11 cellular contexts compared by ENCODE assay signal in the genomic region with DNA sequence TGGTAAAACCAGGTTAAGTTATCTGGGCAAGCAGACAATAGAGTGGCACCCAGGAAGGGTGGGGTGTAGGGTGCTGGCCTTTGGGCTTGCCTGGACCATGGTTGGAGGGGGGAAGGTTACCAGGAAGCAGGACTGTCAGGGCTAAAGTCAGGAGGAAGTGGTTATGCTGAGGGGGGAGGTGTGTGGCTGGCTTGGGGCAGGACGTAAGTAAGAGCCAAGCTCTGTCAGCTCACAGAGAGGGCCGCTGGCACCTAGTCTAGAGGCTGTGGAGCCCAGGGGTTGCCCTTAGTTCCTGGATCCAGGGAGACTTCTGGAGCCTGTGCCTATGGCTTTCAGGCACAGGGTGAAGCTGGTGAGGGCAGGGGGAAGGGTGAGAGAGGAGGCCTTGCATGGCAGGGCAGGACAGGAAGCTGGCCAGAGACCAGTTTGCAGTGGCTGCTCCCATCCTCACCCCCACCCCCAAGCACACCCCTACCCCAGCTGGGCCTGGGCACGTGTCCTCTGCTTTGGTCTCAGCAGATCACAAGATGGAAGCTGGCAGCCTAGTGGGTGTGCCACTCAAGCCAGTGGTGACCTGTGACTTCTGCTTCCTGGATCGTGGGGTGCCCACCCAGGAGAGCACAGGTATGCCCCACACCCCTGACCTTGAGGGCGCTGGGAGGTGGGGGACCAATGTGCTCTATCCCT. TPM values are rescaled to one million over a fixed set of nuclear protein-coding genes. Genes with fewer than 3 reads are reported as not detected.
DNase-seq lines count a peak whose midpoint lies in the region; ATAC-seq and TF ChIP-seq lines count a peak whose summit lies in the region.
"Had no signal": no experiment of that assay in that cellular context is flagged by ENCODE, and none has a peak within 500 bp of the region (broad histone marks: within the 10 kb centered on the region; RNA-seq: fewer than 3 reads in every experiment).

No MANE protein-coding gene starts in this region.

- peaks cover 0 to 17% of the 10 kb centered on the region in 2 donors for H3K36me3 Mint-ChIP-seq in activated naive CD4-positive, alpha-beta T cell treated with anti-CD3 and anti-CD28 coated beads, Interleukin-2, amount 50 U/mL, for 72 hours
- H3K36me3 Mint-ChIP-seq in activated T-helper 1 cell treated with anti-CD3 and anti-CD28 coated beads, Interleukin-12 subunit alpha, Interleukin-12 subunit beta, Interleukin-2, Interleukin-4 antibody, amounts not matched to agents 30 ng/mL and 10 ng/mL and 1 ng/mL, durations not matched to agents 14 hours and 24 hours and 36 hours (ENCODE audit: low read depth), result peaks cover 3% of the 10 kb centered on the region
- H3K36me3 Mint-ChIP-seq in Caco-2 (ENCODE audit: insufficient read depth, unreplicated experiment), result no peaks in the 10 kb centered on the region

- ATAC-seq in activated naive CD4-positive, alpha-beta T cell treated with anti-CD3 and anti-CD28 coated beads, Interleukin-2, amount 50 U/mL, for 72 hours, result peak in 1 of 2 donors; percentile 37
- ATAC-seq in HG03521 (IDR thresholded peaks at IDR 0.05; ENCODE audit: unreplicated experiment), result peak; percentile 63
- ATAC-seq in upper lobe of right lung, result peak; percentile 64
- ATAC-seq: gastrocnemius medialis had no signal

- no peak overlapping the region for H3K27ac ChIP-seq in upper lobe of right lung
- H3K27ac ChIP-seq: gastrocnemius medialis, KMS-11, SK-N-MC had no signal

- H3K4me3 Mint-ChIP-seq in activated T-helper 1 cell treated with anti-CD3 and anti-CD28 coated beads, Interleukin-12 subunit alpha, Interleukin-12 subunit beta, Interleukin-2, Interleukin-4 antibody, amounts not matched to agents 30 ng/mL and 10 ng/mL and 1 ng/mL, durations not matched to agents 14 hours and 24 hours and 36 hours, result peak overlapping the region; percentile 12
- H3K4me3 Mint-ChIP-seq in Caco-2 (ENCODE audit: unreplicated experiment), result no peak overlapping the region

- H3K27me3 ChIP-seq in upper lobe of right lung, result no peaks in the 10 kb centered on the region
- no peaks in the 10 kb centered on the region; the same call in 1 of the 2 replicates for H3K27me3 ChIP-seq in Caco-2 (replicated peaks; ENCODE audit: control insufficient read depth, insufficient read depth, low read length)
- H3K27me3 ChIP-seq: gastrocnemius medialis had no signal

- no peak for TF ChIP-seq CTCF in upper lobe of right lung (IDR thresholded peaks at IDR 0.05)
- no peak for TF ChIP-seq CTCF in Caco-2 (IDR thresholded peaks at IDR 0.05; ENCODE audit: insufficient read depth in 1 of 2, low read depth in 1 of 2, low read length in 1 of 2, severe bottlenecking in 1 of 2, unreplicated experiment in 1 of 2)

- peak overlapping the region; percentile 75 to 79 for H3K27ac Mint-ChIP-seq in activated naive CD4-positive, alpha-beta T cell treated with anti-CD3 and anti-CD28 coated beads, Interleukin-2, amount 50 U/mL, for 72 hours
- peak overlapping the region; percentile 70 for H3K27ac Mint-ChIP-seq in activated T-helper 1 cell treated with anti-CD3 and anti-CD28 coated beads, Interleukin-12 subunit alpha, Interleukin-12 subunit beta, Interleukin-2, Interleukin-4 antibody, amounts not matched to agents 30 ng/mL and 10 ng/mL and 1 ng/mL, durations not matched to agents 14 hours and 24 hours and 36 hours
- H3K27ac Mint-ChIP-seq in Caco-2 (ENCODE audit: unreplicated experiment), result no peak overlapping the region

- H3K27me3 Mint-ChIP-seq in activated T-helper 1 cell treated with anti-CD3 and anti-CD28 coated beads, Interleukin-12 subunit alpha, Interleukin-12 subunit beta, Interleukin-2, Interleukin-4 antibody, amounts not matched to agents 30 ng/mL and 10 ng/mL and 1 ng/mL, durations not matched to agents 14 hours and 24 hours and 36 hours (ENCODE audit: insufficient read depth), result peaks cover 10% of the 10 kb centered on the region
- H3K27me3 Mint-ChIP-seq in Caco-2 (ENCODE audit: insufficient read depth, unreplicated experiment), result peaks cover 3% of the 10 kb centered on the region

- DNase-seq in activated naive CD4-positive, alpha-beta T cell treated with anti-CD3 and anti-CD28 coated beads, Interleukin-2, amount 50 U/mL, for 72 hours (ENCODE audit: low spot score in 2 of 2), result no peak
- DNase-seq in activated naive CD4-positive, alpha-beta T cell treated with Interleukin-2 at 50 U/mL for 16 hours, result no peak
- DNase-seq in activated T-helper 1 cell treated with anti-CD3 and anti-CD28 coated beads, Interleukin-12 subunit alpha, Interleukin-12 subunit beta, Interleukin-2, Interleukin-4 antibody, amounts not matched to agents 30 ng/mL and 10 ng/mL and 1 ng/mL, durations not matched to agents 14 hours and 24 hours and 36 hours (ENCODE audit: low spot score), result no peak
- DNase-seq in upper lobe of right lung (no peak), Caco-2 (no peak), foreskin melanocyte (no peak), NCI-H1694 treated with DMSO at 0.1 percent for 48 hours (lab: John Stamatoyannopoulos, UW) (no peak)
- DNase-seq: gastrocnemius medialis had no signal

- H3K9me3 Mint-ChIP-seq in activated naive CD4-positive, alpha-beta T cell treated with anti-CD3 and anti-CD28 coated beads, Interleukin-2, amount 50 U/mL, for 72 hours, result peaks cover 5 to 14% of the 10 kb centered on the region in 2 donors
- peaks cover 16% of the 10 kb centered on the region for H3K9me3 Mint-ChIP-seq in activated T-helper 1 cell treated with anti-CD3 and anti-CD28 coated beads, Interleukin-12 subunit alpha, Interleukin-12 subunit beta, Interleukin-2, Interleukin-4 antibody, amounts not matched to agents 30 ng/mL and 10 ng/mL and 1 ng/mL, durations not matched to agents 14 hours and 24 hours and 36 hours
- H3K9me3 Mint-ChIP-seq in Caco-2 (ENCODE audit: unreplicated experiment), result peaks cover 20% of the 10 kb centered on the region

- H3K9me3 ChIP-seq in upper lobe of right lung, result peaks cover 6% of the 10 kb centered on the region
- H3K9me3 ChIP-seq in Caco-2, result peaks cover 12% of the 10 kb centered on the region
- H3K9me3 ChIP-seq: gastrocnemius medialis had no signal

- intact Hi-C loops in activated T-helper 1 cell treated with anti-CD3 and anti-CD28 coated beads, Interleukin-12 subunit alpha, Interleukin-12 subunit beta, Interleukin-2, Interleukin-4 antibody, amounts not matched to agents 30 ng/mL and 10 ng/mL and 1 ng/mL, durations not matched to agents 14 hours and 24 hours and 36 hours (cut with micrococcal nuclease), result no loop called here
- intact Hi-C loops in upper lobe of right lung (cut with DNase I) (no loop called here), Caco-2 (cut with micrococcal nuclease; ENCODE audit: unreplicated experiment) (no loop called here)

- POLR2A ChIA-PET in Caco-2 (lab: Charles Lee), result no interaction called here

- no TSS peak for BruUV-seq in Caco-2 (replicated peaks; lab: Mats Ljungman, UMichigan)

- H3K4me1 ChIP-seq in upper lobe of right lung (no peaks in the 10 kb centered on the region), Caco-2 (no peaks in the 10 kb centered on the region)
- H3K4me1 ChIP-seq: gastrocnemius medialis had no signal

- CTCF ChIA-PET in Caco-2 (lab: Charles Lee), result no interaction called here

- no peaks in the 10 kb centered on the region for H3K36me3 ChIP-seq in upper lobe of right lung
- no peaks in the 10 kb centered on the region for H3K36me3 ChIP-seq in Caco-2 (ENCODE audit: control insufficient read depth, insufficient read depth, low read length)
- H3K36me3 ChIP-seq: gastrocnemius medialis had no signal

- no peak overlapping the region for H3K4me3 ChIP-seq in upper lobe of right lung
- no peak overlapping the region for H3K4me3 ChIP-seq in Caco-2 (ENCODE audit: low read depth, low read length)
- H3K4me3 ChIP-seq: gastrocnemius medialis, SK-N-MC had no signal

- H3K4me1 Mint-ChIP-seq in activated T-helper 1 cell treated with anti-CD3 and anti-CD28 coated beads, Interleukin-12 subunit alpha, Interleukin-12 subunit beta, Interleukin-2, Interleukin-4 antibody, amounts not matched to agents 30 ng/mL and 10 ng/mL and 1 ng/mL, durations not matched to agents 14 hours and 24 hours and 36 hours (ENCODE audit: low read depth), result peaks cover 13% of the 10 kb centered on the region
- H3K4me1 Mint-ChIP-seq in Caco-2 (ENCODE audit: low read depth, unreplicated experiment), result no peaks in the 10 kb centered on the region

RNA-seq across cellular contexts. Expression of a gene that starts 20.5 kb away (rescaled TPM):
- total RNA-seq in activated naive CD4-positive, alpha-beta T cell treated with anti-CD3 and anti-CD28 coated beads, Interleukin-2, amount 50 U/mL, for 72 hours, result 10 to 100 TPM; 18.5 to 30.1 TPM
- 21.7 and 21.8 TPM in 2 replicates for total RNA-seq in activated T-helper 1 cell treated with anti-CD3 and anti-CD28 coated beads, Interleukin-12 subunit alpha, Interleukin-12 subunit beta, Interleukin-2, Interleukin-4 antibody, amounts not matched to agents 30 ng/mL and 10 ng/mL and 1 ng/mL, durations not matched to agents 14 hours and 24 hours and 36 hours
- total RNA-seq in upper lobe of right lung, result 27.2 TPM
- total RNA-seq in Caco-2 (2022), result 33.0 and 37.7 TPM in 2 replicates

RNA-seq across cellular contexts. Expression of a gene that starts 38.5 kb away (rescaled TPM):
- 10 to 100 TPM; 11.9 to 17.6 TPM for total RNA-seq in activated naive CD4-positive, alpha-beta T cell treated with anti-CD3 and anti-CD28 coated beads, Interleukin-2, amount 50 U/mL, for 72 hours
- total RNA-seq in activated T-helper 1 cell treated with anti-CD3 and anti-CD28 coated beads, Interleukin-12 subunit alpha, Interleukin-12 subunit beta, Interleukin-2, Interleukin-4 antibody, amounts not matched to agents 30 ng/mL and 10 ng/mL and 1 ng/mL, durations not matched to agents 14 hours and 24 hours and 36 hours, result 24.8 and 30.9 TPM in 2 replicates
- 9.4 TPM for total RNA-seq in upper lobe of right lung
- total RNA-seq in Caco-2 (2022), result 23.4 and 23.9 TPM in 2 replicates

RNA-seq across cellular contexts. Expression of a gene that starts 38.7 kb away (rescaled TPM):
- 10 to 100 TPM; 27.2 to 40.7 TPM for total RNA-seq in activated naive CD4-positive, alpha-beta T cell treated with anti-CD3 and anti-CD28 coated beads, Interleukin-2, amount 50 U/mL, for 72 hours
- total RNA-seq in activated T-helper 1 cell treated with anti-CD3 and anti-CD28 coated beads, Interleukin-12 subunit alpha, Interleukin-12 subunit beta, Interleukin-2, Interleukin-4 antibody, amounts not matched to agents 30 ng/mL and 10 ng/mL and 1 ng/mL, durations not matched to agents 14 hours and 24 hours and 36 hours, result 27.0 and 30.8 TPM in 2 replicates
- total RNA-seq in upper lobe of right lung, result 29.8 TPM
- total RNA-seq in Caco-2 (2022), result 14.8 and 15.3 TPM in 2 replicates
